Comparison of ENCODE assay signal across 19 cellular contexts in the genomic region with DNA sequence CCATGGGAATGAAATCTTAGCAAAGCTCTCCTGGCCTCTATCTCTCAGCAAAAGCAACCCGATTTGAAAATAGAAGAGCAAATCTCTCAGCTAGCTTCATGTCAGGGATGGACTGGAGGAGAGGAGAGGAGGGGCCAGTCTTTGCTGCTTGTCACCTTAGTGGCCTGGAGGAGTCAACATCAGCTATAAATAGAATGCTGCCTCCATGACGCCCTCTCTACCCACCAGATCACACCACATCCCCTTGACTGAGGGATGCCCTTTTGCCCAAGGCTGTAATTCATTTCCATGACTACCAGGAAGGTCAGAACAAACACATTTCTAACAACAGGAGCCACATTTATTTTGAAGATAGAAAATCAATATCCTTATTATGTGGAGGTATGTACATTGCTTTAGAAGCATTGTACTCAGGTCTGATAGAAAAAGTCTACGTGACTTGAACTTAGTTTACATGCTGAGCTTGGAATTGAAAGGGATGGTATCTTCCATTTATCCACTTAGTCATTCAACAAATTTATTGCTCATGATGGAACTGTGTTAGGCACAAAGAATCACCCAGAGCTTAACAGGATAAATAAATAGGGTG.
"Had no signal": no experiment of that assay in that cellular context is flagged by ENCODE, and none has a peak within 500 bp of the region (broad histone marks: within the 10 kb centered on the region; RNA-seq: fewer than 3 reads in every experiment).

No MANE protein-coding gene starts in this region.

- H3K4me3 Mint-ChIP-seq: activated CD4-positive, alpha-beta memory T cell treated with anti-CD3 and anti-CD28 coated beads, Interleukin-2, amount 10 ng/mL, durations not matched to agents 7 days and 5 days; activated CD4-positive, alpha-beta T cell treated with anti-CD3 and anti-CD28 coated beads for 36 hours; activated naive CD8-positive, alpha-beta T cell; natural killer cell; T-helper 17 cell had no signal

- H3K9me3 Mint-ChIP-seq: natural killer cell had no signal

- DNase-seq: activated CD4-positive, alpha-beta memory T cell treated with anti-CD3 and anti-CD28 coated beads, Interleukin-2, amount 10 ng/mL, durations not matched to agents 7 days and 5 days; activated CD4-positive, alpha-beta T cell treated with anti-CD3 and anti-CD28 coated beads for 36 hours; activated CD8-positive, alpha-beta memory T cell treated with anti-CD3 and anti-CD28 coated beads, Interleukin-2, amount 50 U/mL, for 48 hours; activated gamma-delta T cell treated with Interleukin-2 at 50 U/mL for 16 hours; central memory CD4-positive, alpha-beta T cell; colonic mucosa; islet precursor cell; mammary epithelial cell; natural killer cell; nucleus accumbens; posterior cingulate gyrus; stimulated activated CD4-positive, alpha-beta T cell treated with anti-CD3 and anti-CD28 coated beads, Interleukin-2, amount 100 ng/mL, for 48 hours; stimulated activated naive B cell treated with anti-CD40 and anti-IgM and Interleukin-4, amounts not matched to agents 10 μg/mL and 1 μg/mL and 100 μg/mL, for 72 hours; T-helper 17 cell had no signal

- H3K4me3 ChIP-seq: colonic mucosa, right atrium auricular region had no signal

- FAIRE-seq: endometrium had no signal

- H3K27me3 ChIP-seq: colonic mucosa, right atrium auricular region had no signal

- H3K4me1 ChIP-seq: colonic mucosa, right atrium auricular region had no signal

- H3K27ac ChIP-seq: colonic mucosa, right atrium auricular region had no signal

- H3K27ac Mint-ChIP-seq: activated CD4-positive, alpha-beta memory T cell treated with anti-CD3 and anti-CD28 coated beads, Interleukin-2, amount 10 ng/mL, durations not matched to agents 7 days and 5 days; activated CD4-positive, alpha-beta T cell treated with anti-CD3 and anti-CD28 coated beads for 36 hours; activated naive CD8-positive, alpha-beta T cell; brain; natural killer cell; stimulated activated naive B cell treated with anti-CD40 and anti-IgM and Interleukin-4, amounts not matched to agents 10 μg/mL and 1 μg/mL and 100 μg/mL, for 72 hours; T-helper 17 cell had no signal

- ATAC-seq: activated CD4-positive, alpha-beta T cell treated with anti-CD3 and anti-CD28 coated beads for 36 hours; left lobe of liver; natural killer cell; stimulated activated naive B cell treated with anti-CD40 and anti-IgM and Interleukin-4, amounts not matched to agents 10 μg/mL and 1 μg/mL and 100 μg/mL, for 72 hours; T-helper 17 cell had no signal

- H3K36me3 Mint-ChIP-seq: activated naive CD8-positive, alpha-beta T cell; brain; natural killer cell; stimulated activated naive B cell treated with anti-CD40 and anti-IgM and Interleukin-4, amounts not matched to agents 10 μg/mL and 1 μg/mL and 100 μg/mL, for 72 hours had no signal

- H3K9me3 ChIP-seq: colonic mucosa, right atrium auricular region had no signal

- H3K36me3 ChIP-seq: colonic mucosa, right atrium auricular region had no signal
